ENCODE assay signal across 8 cellular contexts in genomic region chr19:16627928-16628182, GRCh38. TPM values are rescaled to one million over a fixed set of nuclear protein-coding genes. Genes with fewer than 3 reads are reported as not detected.
DNase-seq lines count a peak whose midpoint lies in the region; ATAC-seq and TF ChIP-seq lines count a peak whose summit lies in the region.

No MANE protein-coding gene starts in this region.

- H3K9ac ChIP-seq in PC-3 (ENCODE audit: low read length): peak overlapping the region; percentile 98

- intact Hi-C loops in CD8-positive, alpha-beta T cell (cut with DNase I, micrococcal nuclease): loop anchor here (1.0 to 5.0 kb wide), 9 partner anchors 32 to 517 kb away; partner anchors contain the start of genes C19orf44 (in 2 of the 2), CALR3 (in 2 of the 2), CHERP (in 2 of the 2) and EPS15L1 (in 2 of the 2)
- intact Hi-C loops in PC-3 (cut with micrococcal nuclease) (loop anchor here (2.0 to 5.0 kb wide), 2 partner anchors 31 to 56 kb away; partner anchors contain the start of gene SLC35E1), ovary (cut with DNase I) (loop anchor here in 2 of 4 donors (5.0 kb wide), 2 partner anchors 51 to 56 kb away; partner anchors contain the start of gene SLC35E1 (in 1 of the 2))

- H3F3A ChIP-seq in PC-3 (ENCODE audit: low read length, unreplicated experiment): peaks cover 6% of the 10 kb centered on the region

- H3K4me1 ChIP-seq in CD8-positive, alpha-beta T cell (ENCODE audit: insufficient read depth, low read length): peaks cover 17% of the 10 kb centered on the region
- H3K4me1 ChIP-seq in PC-3 (ENCODE audit: insufficient read depth, low read length) (peaks cover 19% of the 10 kb centered on the region), ovary (ENCODE audit: insufficient read depth) (peaks cover 8% of the 10 kb centered on the region)

- no peaks in the 10 kb centered on the region for H3K9me3 Mint-ChIP-seq in CD8-positive, alpha-beta T cell
- peaks cover 5% of the 10 kb centered on the region for H3K9me3 Mint-ChIP-seq in glutamatergic neuron (ENCODE audit: unreplicated experiment)

- peak overlapping the region; percentile 87 for H3K4me2 ChIP-seq in PC-3 (ENCODE audit: low read length)

- no peaks in the 10 kb centered on the region for H3K27me3 Mint-ChIP-seq in CD8-positive, alpha-beta T cell (ENCODE audit: low read depth)
- peaks cover 3% of the 10 kb centered on the region for H3K27me3 Mint-ChIP-seq in glutamatergic neuron (ENCODE audit: unreplicated experiment)

- peaks cover 51% of the 10 kb centered on the region for H3K4me1 Mint-ChIP-seq in CD8-positive, alpha-beta T cell (ENCODE audit: low read depth)
- H3K4me1 Mint-ChIP-seq in glutamatergic neuron (ENCODE audit: low read depth, unreplicated experiment): peaks cover 19% of the 10 kb centered on the region

- CTCF ChIA-PET in CD8-positive, alpha-beta T cell (lab: Charles Lee): no interaction called here
- CTCF ChIA-PET in PC-3 (lab: Charles Lee): no interaction called here

- peak overlapping the region; percentile 99 for H3K4me3 Mint-ChIP-seq in CD8-positive, alpha-beta T cell
- no peak overlapping the region for H3K4me3 Mint-ChIP-seq in glutamatergic neuron (ENCODE audit: unreplicated experiment)

- H3K27ac ChIP-seq in CD8-positive, alpha-beta T cell (ENCODE audit: low read depth, low read length): peak overlapping the region; percentile 53
- H3K27ac ChIP-seq in PC-3 (ENCODE audit: low read length) (no peak overlapping the region), ovary (peak overlapping the region; percentile 62 to 75)

- DNase-seq in CD8-positive, alpha-beta T cell: no peak
- DNase-seq in PC-3 (no peak), epithelial cell of proximal tubule (ENCODE audit: low read depth) (no peak), ovary (no peak), glutamatergic neuron (no peak), midbrain (lab: John Stamatoyannopoulos, UW) (no peak), NOMO-1 treated with dmso at 0.1 percent for 144 hours (lab: John Stamatoyannopoulos, UW; ENCODE audit: unreplicated experiment) (no peak)
- DNase-seq in activated CD4-positive, CD25-positive, alpha-beta regulatory T cell (lab: John Stamatoyannopoulos, UW): no peak

- H3K27ac Mint-ChIP-seq in CD8-positive, alpha-beta T cell: no peak overlapping the region
- H3K27ac Mint-ChIP-seq in glutamatergic neuron (ENCODE audit: unreplicated experiment): no peak overlapping the region

- peaks cover 54% of the 10 kb centered on the region for H3K79me2 ChIP-seq in PC-3 (ENCODE audit: low read length)

- no peak for ATAC-seq in CD8-positive, alpha-beta T cell
- ATAC-seq in PC-3: no peak

- BruUV-seq in PC-3 (replicated peaks; lab: Mats Ljungman, UMichigan): no TSS peak

- TF ChIP-seq CTCF in CD8-positive, alpha-beta T cell (IDR thresholded peaks at IDR 0.05): no peak
- TF ChIP-seq CTCF in PC-3 (conservative IDR thresholded peaks at IDR 0.05; ENCODE audit: low read depth, low read length) (no peak), epithelial cell of proximal tubule (conservative IDR thresholded peaks at IDR 0.05; ENCODE audit: low read depth, low read length) (no peak), ovary (IDR thresholded peaks at IDR 0.05) (no peak), glutamatergic neuron (IDR thresholded peaks at IDR 0.05; ENCODE audit: partially characterized antibody, unreplicated experiment) (no peak)

- WGBS in ovary, 3 donors: 0 to 1% (median 1%) methylated on average over 26 to 38 of the region's 38 CpGs

- H3K36me3 Mint-ChIP-seq in CD8-positive, alpha-beta T cell: peaks cover 51% of the 10 kb centered on the region
- H3K36me3 Mint-ChIP-seq in glutamatergic neuron (ENCODE audit: unreplicated experiment): no peaks in the 10 kb centered on the region

- H3K36me3 ChIP-seq in CD8-positive, alpha-beta T cell (ENCODE audit: insufficient read depth, low read length): peaks cover 15% of the 10 kb centered on the region
- H3K36me3 ChIP-seq in PC-3 (ENCODE audit: low read depth, low read length) (peaks cover 32% of the 10 kb centered on the region), ovary (no peaks in the 10 kb centered on the region)

- no peak for TF ChIP-seq EP300 in ovary (IDR thresholded peaks at IDR 0.05)

- H3K27me3 ChIP-seq in CD8-positive, alpha-beta T cell (ENCODE audit: insufficient read depth, low read length): no peaks in the 10 kb centered on the region
- H3K27me3 ChIP-seq in PC-3 (ENCODE audit: low read length) (no peaks in the 10 kb centered on the region), ovary (no peaks in the 10 kb centered on the region)

- peak overlapping the region; percentile 89 for H3K4me3 ChIP-seq in CD8-positive, alpha-beta T cell (ENCODE audit: low read depth, low read length)
- H3K4me3 ChIP-seq in PC-3 (ENCODE audit: low read length): peak overlapping the region; percentile 92
- H3K4me3 ChIP-seq in epithelial cell of proximal tubule (ENCODE audit: low read depth, low read length): peak overlapping the region; percentile 98
- peak overlapping the region; percentile 98 for H3K4me3 ChIP-seq in ovary

- no peaks in the 10 kb centered on the region for H3K9me2 ChIP-seq in PC-3 (replicated peaks; ENCODE audit: low read length)

- peak; percentile 65 for TF ChIP-seq POLR2A in ovary (IDR thresholded peaks at IDR 0.05)

- no peaks in the 10 kb centered on the region for H3K9me3 ChIP-seq in CD8-positive, alpha-beta T cell (ENCODE audit: low read length)
- H3K9me3 ChIP-seq in PC-3 (ENCODE audit: low read length) (no peaks in the 10 kb centered on the region), ovary (no peaks in the 10 kb centered on the region)

- no peak overlapping the region for H2AFZ ChIP-seq in PC-3 (ENCODE audit: low read length)

- POLR2A ChIA-PET in CD8-positive, alpha-beta T cell (lab: Charles Lee): interaction anchor here (1.0 to 3.2 kb wide), 9 partner anchors 12 to 303 kb away, joined by 3 to 16 read pairs (median 9); partner anchors contain the start of genes KLF2, SMIM7 and TMEM38A
- POLR2A ChIA-PET in PC-3 (lab: Charles Lee; ENCODE audit: unreplicated experiment): interaction anchor here (0.6 kb wide), 2 partner anchors 44 to 58 kb away, joined by 3 to 16 read pairs; no protein-coding TSS in a partner anchor

- peaks cover 46% of the 10 kb centered on the region for H4K20me1 ChIP-seq in PC-3 (ENCODE audit: low read length)

RNA-seq across cellular contexts. Expression of gene MED26, which starts 0.1 kb away (rescaled TPM):
- 10 to 100 TPM; 65.6 to 68.0 TPM for total RNA-seq in CD8-positive, alpha-beta T cell
- total RNA-seq in PC-3 (2014; rRNA removed) (17.5 and 17.7 TPM in 2 replicates), epithelial cell of proximal tubule (7.3 and 8.9 TPM in 2 replicates), ovary (10 to 100 TPM; 10.3 to 13.2 (median 11.6) TPM), glutamatergic neuron (ENCODE audit: unreplicated experiment) (9.8 TPM)
- 1 to 10 TPM; 3.0 to 7.3 TPM for polyA plus RNA-seq in ovary

RNA-seq across cellular contexts. Expression of gene SMIM7, which starts 32.1 kb away (rescaled TPM):
- total RNA-seq in CD8-positive, alpha-beta T cell: 10 to 100 TPM; 47.6 to 48.2 TPM
- total RNA-seq in PC-3 (2014; rRNA removed) (62.0 and 74.1 TPM in 2 replicates), epithelial cell of proximal tubule (96.2 and 131 TPM in 2 replicates), ovary (100 to 1,000 TPM in 1 of 7 donors, 10 to 100 TPM in 6; 59.1 to 109 (median 71.8) TPM), glutamatergic neuron (ENCODE audit: unreplicated experiment) (81.0 TPM)
- polyA plus RNA-seq in ovary: 100 to 1,000 TPM in 1 of 2 donors, 10 to 100 TPM in 1; 87.5 to 123 TPM

RNA-seq across cellular contexts. Expression of gene TMEM38A, which starts 33.1 kb away (rescaled TPM):
- total RNA-seq in CD8-positive, alpha-beta T cell: under 1 TPM in 1 of 2 experiments, not detected in 1; 0.24 TPM
- total RNA-seq in PC-3 (2014; rRNA removed): 11.0 and 13.3 TPM in 2 replicates
- total RNA-seq in epithelial cell of proximal tubule: 2.2 and 3.5 TPM in 2 replicates
- 1 to 10 TPM in 6 of 7 donors, under 1 TPM in 1; 0.83 to 7.5 (median 3.9) TPM for total RNA-seq in ovary
- polyA plus RNA-seq in ovary: 1 to 10 TPM; 2.2 to 3.1 TPM
- 7.1 TPM for total RNA-seq in glutamatergic neuron (ENCODE audit: unreplicated experiment)

RNA-seq across cellular contexts. Expression of gene SLC35E1, which starts 55.6 kb away (rescaled TPM):
- total RNA-seq in CD8-positive, alpha-beta T cell: 10 to 100 TPM; 92.3 to 95.4 TPM
- total RNA-seq in PC-3 (2014; rRNA removed) (52.6 and 62.3 TPM in 2 replicates), epithelial cell of proximal tubule (26.9 and 33.0 TPM in 2 replicates), ovary (10 to 100 TPM; 20.6 to 37.9 (median 30.2) TPM), glutamatergic neuron (ENCODE audit: unreplicated experiment) (31.9 TPM)
- polyA plus RNA-seq in ovary: 10 to 100 TPM; 17.6 to 39.7 TPM
